ENCODE assay signal across 8 cellular contexts in genomic region chr6:20946037-20946436, GRCh38.
DNase-seq lines count a peak whose midpoint lies in the region; ATAC-seq lines count a peak whose summit lies in the region.

No MANE protein-coding gene starts in this region.

- DNase-seq in GM04503 (ENCODE audit: low read depth): peak; percentile 3
- peak; percentile 17 for DNase-seq in fibroblast of gingiva (ENCODE audit: low read depth)
- DNase-seq in DMS53 treated with DMSO at 0.1 percent for 48 hours (lab: John Stamatoyannopoulos, UW; ENCODE audit: unreplicated experiment): no peak
- DNase-seq in NCI-H2171 (lab: John Stamatoyannopoulos, UW): no peak
- no peak for DNase-seq in NCI-H1092 treated with DMSO at 0.1 percent for 48 hours (lab: John Stamatoyannopoulos, UW)

- peak; percentile 91 for ATAC-seq in GM21447 (IDR thresholded peaks at IDR 0.05; ENCODE audit: unreplicated experiment)
- peak; percentile 77 for ATAC-seq in HG03575 (IDR thresholded peaks at IDR 0.05; ENCODE audit: extremely low read depth, insufficient number of reproducible peaks, low FRiP score, unreplicated experiment)
- no peak for ATAC-seq in HG03135 (IDR thresholded peaks at IDR 0.05; ENCODE audit: unreplicated experiment)

Comparison
In these comparisons a context has a peak if more than half of its experiments do, and no peak if none do; other contexts are left out.
1. DNase-seq: peak in GM04503 (single experiment) and fibroblast of gingiva (single experiment); none in DMS53 treated with DMSO at 0.1 percent for 48 hours (single experiment), NCI-H2171 (single experiment) and NCI-H1092 treated with DMSO at 0.1 percent for 48 hours (single experiment).